2 cellular contexts compared by ENCODE assay signal in genomic region chr12:95116341-95116740, GRCh38.
TF ChIP-seq lines count a peak whose summit lies in the region.

No MANE protein-coding gene starts in this region.

TF ChIP-seq in A549, 52 proteins besides CTCF, POLR2A, EP300 and RAD21:
- TF ChIP-seq, protein P1, sequence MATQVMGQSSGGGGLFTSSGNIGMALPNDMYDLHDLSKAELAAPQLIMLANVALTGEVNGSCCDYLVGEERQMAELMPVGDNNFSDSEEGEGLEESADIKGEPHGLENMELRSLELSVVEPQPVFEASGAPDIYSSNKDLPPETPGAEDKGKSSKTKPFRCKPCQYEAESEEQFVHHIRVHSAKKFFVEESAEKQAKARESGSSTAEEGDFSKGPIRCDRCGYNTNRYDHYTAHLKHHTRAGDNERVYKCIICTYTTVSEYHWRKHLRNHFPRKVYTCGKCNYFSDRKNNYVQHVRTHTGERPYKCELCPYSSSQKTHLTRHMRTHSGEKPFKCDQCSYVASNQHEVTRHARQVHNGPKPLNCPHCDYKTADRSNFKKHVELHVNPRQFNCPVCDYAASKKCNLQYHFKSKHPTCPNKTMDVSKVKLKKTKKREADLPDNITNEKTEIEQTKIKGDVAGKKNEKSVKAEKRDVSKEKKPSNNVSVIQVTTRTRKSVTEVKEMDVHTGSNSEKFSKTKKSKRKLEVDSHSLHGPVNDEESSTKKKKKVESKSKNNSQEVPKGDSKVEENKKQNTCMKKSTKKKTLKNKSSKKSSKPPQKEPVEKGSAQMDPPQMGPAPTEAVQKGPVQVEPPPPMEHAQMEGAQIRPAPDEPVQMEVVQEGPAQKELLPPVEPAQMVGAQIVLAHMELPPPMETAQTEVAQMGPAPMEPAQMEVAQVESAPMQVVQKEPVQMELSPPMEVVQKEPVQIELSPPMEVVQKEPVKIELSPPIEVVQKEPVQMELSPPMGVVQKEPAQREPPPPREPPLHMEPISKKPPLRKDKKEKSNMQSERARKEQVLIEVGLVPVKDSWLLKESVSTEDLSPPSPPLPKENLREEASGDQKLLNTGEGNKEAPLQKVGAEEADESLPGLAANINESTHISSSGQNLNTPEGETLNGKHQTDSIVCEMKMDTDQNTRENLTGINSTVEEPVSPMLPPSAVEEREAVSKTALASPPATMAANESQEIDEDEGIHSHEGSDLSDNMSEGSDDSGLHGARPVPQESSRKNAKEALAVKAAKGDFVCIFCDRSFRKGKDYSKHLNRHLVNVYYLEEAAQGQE (IDR thresholded peaks at IDR 0.05) = no peak
- no peak for TF ChIP-seq MAFK (IDR thresholded peaks at IDR 0.05; ENCODE audit: partially characterized antibody)
- no peak for TF ChIP-seq JUNB (IDR thresholded peaks at IDR 0.05)
- no peak for TF ChIP-seq CHD4 (IDR thresholded peaks at IDR 0.05; ENCODE audit: borderline replicate concordance)
- TF ChIP-seq, protein P2, sequence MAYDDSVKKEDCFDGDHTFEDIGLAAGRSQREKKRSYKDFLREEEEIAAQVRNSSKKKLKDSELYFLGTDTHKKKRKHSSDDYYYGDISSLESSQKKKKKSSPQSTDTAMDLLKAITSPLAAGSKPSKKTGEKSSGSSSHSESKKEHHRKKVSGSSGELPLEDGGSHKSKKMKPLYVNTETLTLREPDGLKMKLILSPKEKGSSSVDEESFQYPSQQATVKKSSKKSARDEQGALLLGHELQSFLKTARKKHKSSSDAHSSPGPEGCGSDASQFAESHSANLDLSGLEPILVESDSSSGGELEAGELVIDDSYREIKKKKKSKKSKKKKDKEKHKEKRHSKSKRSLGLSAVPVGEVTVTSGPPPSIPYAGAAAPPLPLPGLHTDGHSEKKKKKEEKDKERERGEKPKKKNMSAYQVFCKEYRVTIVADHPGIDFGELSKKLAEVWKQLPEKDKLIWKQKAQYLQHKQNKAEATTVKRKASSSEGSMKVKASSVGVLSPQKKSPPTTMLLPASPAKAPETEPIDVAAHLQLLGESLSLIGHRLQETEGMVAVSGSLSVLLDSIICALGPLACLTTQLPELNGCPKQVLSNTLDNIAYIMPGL (CRISPR knock-in tag; IDR thresholded peaks at IDR 0.05; ENCODE audit: borderline replicate concordance) = no peak
- TF ChIP-seq CEBPB (IDR thresholded peaks at IDR 0.05) = no peak
- TF ChIP-seq NR3C1 (IDR thresholded peaks at IDR 0.05) = no peak
- no peak for TF ChIP-seq RNF2 (IDR thresholded peaks at IDR 0.05; ENCODE audit: borderline replicate concordance, low read depth)
- TF ChIP-seq CBX2 (IDR thresholded peaks at IDR 0.05; ENCODE audit: borderline replicate concordance, low read depth) = no peak
- no peak for TF ChIP-seq ZSCAN20 (CRISPR knock-in tag; IDR thresholded peaks at IDR 0.05)
- TF ChIP-seq EHMT2 (IDR thresholded peaks at IDR 0.05; ENCODE audit: low read depth) = no peak
- no peak for TF ChIP-seq ZNF302 (CRISPR knock-in tag; IDR thresholded peaks at IDR 0.05)
- no peak for TF ChIP-seq MYC (IDR thresholded peaks at IDR 0.05; ENCODE audit: borderline replicate concordance, low read length)
- TF ChIP-seq HEYL (CRISPR knock-in tag; IDR thresholded peaks at IDR 0.05) = no peak
- no peak for TF ChIP-seq RFX5 (IDR thresholded peaks at IDR 0.05)
- no peak for TF ChIP-seq GATA3 (IDR thresholded peaks at IDR 0.05; ENCODE audit: borderline replicate concordance)
- TF ChIP-seq ZC3H11A (IDR thresholded peaks at IDR 0.05) = no peak

TF ChIP-seq in IMR-90, 13 proteins besides CTCF, POLR2A, EP300 and RAD21:
- TF ChIP-seq CEBPB (IDR thresholded peaks at IDR 0.05; ENCODE audit: low read depth, low read length) = 0 out of 2 replicates have a peak, but pooled peaks have one; percentile 13
- no peak for TF ChIP-seq NFE2L2 (IDR thresholded peaks at IDR 0.05; ENCODE audit: low read depth, low read length)
- no peak for TF ChIP-seq CHD1 (IDR thresholded peaks at IDR 0.05; ENCODE audit: low read depth, low read length)
TF ChIP-seq in IMR-90: peak in this region for 1.
